In the genomic region with DNA sequence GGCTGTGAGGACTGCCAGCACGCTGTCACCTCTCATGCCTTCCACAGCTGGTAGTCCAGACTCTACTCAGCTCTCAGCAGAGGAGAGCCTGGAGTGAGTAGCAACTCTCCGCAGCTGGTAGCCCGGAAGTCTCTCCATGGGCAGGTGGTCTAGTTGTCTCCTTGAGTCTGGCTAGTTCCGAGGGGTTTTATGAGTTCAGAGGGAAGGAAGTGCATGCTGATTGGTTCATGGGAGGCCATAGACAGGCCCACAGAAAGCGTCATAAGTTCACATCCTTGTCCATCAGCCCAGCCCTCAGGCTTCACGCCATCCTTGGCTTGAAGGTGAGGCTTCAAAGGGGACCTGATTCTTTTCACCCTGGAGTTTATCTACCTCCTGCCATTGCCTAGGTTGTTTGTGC, we compare ENCODE assay signal across 1 cellular context.
TF ChIP-seq lines count a peak whose summit lies in the region.

No MANE protein-coding gene starts in this region.

TF ChIP-seq in IMR-90, 13 proteins besides CTCF, POLR2A, EP300 and RAD21 (continued from another document):
- TF ChIP-seq MAZ (IDR thresholded peaks at IDR 0.05; ENCODE audit: borderline replicate concordance, low read depth, low read length) = no peak
- no peak for TF ChIP-seq FOS (IDR thresholded peaks at IDR 0.05; ENCODE audit: low read depth, low read length)
- TF ChIP-seq RFX5 (IDR thresholded peaks at IDR 0.05; ENCODE audit: low read depth, low read length) = no peak
- TF ChIP-seq SMC3 (IDR thresholded peaks at IDR 0.05; ENCODE audit: low read depth, low read length) = no peak
- no peak for TF ChIP-seq BHLHE40 (IDR thresholded peaks at IDR 0.05; ENCODE audit: low read depth, low read length)
- no peak for TF ChIP-seq MAFK (IDR thresholded peaks at IDR 0.05; ENCODE audit: low read depth, low read length)
